2 cellular contexts compared by ENCODE assay signal in the genomic region with DNA sequence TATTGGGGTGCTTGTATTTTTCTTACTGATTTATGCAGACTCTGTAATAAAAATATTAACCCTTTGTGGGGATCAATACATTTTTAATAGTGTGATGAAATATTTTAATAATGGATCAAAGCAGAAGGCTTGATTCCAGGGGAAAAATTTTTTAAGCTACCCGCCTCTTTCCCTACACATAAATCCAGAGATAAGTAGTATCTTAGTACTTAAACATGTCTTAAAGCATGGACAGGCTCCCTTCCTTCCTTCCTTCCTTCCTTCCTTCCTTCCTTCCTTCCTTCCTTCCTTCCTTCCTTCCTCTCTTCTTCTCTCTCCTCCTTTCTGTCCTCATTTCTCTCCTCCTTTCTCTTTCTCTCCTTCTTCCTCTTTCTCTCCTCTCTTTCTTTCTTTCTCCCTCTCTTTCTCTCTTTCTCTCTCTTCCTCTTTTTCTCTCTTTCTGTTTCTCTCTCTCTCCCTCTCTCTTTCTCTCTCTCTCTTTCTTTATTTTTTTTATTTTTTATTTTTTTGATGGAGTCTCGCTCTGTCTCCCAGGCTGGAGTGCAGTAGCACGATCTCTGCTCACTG.
TF ChIP-seq lines count a peak whose summit lies in the region.

No MANE protein-coding gene starts in this region.

TF ChIP-seq in HEK293, 187 proteins besides CTCF, POLR2A, EP300 and RAD21:
- TF ChIP-seq, protein P1, sequence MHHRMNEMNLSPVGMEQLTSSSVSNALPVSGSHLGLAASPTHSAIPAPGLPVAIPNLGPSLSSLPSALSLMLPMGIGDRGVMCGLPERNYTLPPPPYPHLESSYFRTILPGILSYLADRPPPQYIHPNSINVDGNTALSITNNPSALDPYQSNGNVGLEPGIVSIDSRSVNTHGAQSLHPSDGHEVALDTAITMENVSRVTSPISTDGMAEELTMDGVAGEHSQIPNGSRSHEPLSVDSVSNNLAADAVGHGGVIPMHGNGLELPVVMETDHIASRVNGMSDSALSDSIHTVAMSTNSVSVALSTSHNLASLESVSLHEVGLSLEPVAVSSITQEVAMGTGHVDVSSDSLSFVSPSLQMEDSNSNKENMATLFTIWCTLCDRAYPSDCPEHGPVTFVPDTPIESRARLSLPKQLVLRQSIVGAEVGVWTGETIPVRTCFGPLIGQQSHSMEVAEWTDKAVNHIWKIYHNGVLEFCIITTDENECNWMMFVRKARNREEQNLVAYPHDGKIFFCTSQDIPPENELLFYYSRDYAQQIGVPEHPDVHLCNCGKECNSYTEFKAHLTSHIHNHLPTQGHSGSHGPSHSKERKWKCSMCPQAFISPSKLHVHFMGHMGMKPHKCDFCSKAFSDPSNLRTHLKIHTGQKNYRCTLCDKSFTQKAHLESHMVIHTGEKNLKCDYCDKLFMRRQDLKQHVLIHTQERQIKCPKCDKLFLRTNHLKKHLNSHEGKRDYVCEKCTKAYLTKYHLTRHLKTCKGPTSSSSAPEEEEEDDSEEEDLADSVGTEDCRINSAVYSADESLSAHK (tag by site-specific recombination; IDR thresholded peaks at IDR 0.05), result no peak
- TF ChIP-seq PRDM1 (tag by site-specific recombination; IDR thresholded peaks at IDR 0.05), result peak; percentile 65; the same call in 1 of the 2 replicates
- TF ChIP-seq ZNF596 (tag by site-specific recombination; IDR thresholded peaks at IDR 0.05), result peak; percentile 77
- TF ChIP-seq, protein P2, sequence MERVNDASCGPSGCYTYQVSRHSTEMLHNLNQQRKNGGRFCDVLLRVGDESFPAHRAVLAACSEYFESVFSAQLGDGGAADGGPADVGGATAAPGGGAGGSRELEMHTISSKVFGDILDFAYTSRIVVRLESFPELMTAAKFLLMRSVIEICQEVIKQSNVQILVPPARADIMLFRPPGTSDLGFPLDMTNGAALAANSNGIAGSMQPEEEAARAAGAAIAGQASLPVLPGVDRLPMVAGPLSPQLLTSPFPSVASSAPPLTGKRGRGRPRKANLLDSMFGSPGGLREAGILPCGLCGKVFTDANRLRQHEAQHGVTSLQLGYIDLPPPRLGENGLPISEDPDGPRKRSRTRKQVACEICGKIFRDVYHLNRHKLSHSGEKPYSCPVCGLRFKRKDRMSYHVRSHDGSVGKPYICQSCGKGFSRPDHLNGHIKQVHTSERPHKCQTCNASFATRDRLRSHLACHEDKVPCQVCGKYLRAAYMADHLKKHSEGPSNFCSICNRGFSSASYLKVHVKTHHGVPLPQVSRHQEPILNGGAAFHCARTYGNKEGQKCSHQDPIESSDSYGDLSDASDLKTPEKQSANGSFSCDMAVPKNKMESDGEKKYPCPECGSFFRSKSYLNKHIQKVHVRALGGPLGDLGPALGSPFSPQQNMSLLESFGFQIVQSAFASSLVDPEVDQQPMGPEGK (tag by site-specific recombination; IDR thresholded peaks at IDR 0.05), result no peak
- no peak for TF ChIP-seq ZNF830 (tag by site-specific recombination; IDR thresholded peaks at IDR 0.05; ENCODE audit: low read depth)
- TF ChIP-seq ZNF366 (tag by site-specific recombination; conservative IDR thresholded peaks at IDR 0.05), result peak; percentile 91
- no peak for TF ChIP-seq ZBTB20 (tag by site-specific recombination; IDR thresholded peaks at IDR 0.05)
- TF ChIP-seq SP3 (tag by site-specific recombination; IDR thresholded peaks at IDR 0.05), result no peak
- TF ChIP-seq BCL11A (tag by site-specific recombination; IDR thresholded peaks at IDR 0.05; ENCODE audit: low read depth), result no peak

TF ChIP-seq in K562, 482 proteins besides CTCF, POLR2A, EP300 and RAD21 (continued from another document):
- TF ChIP-seq, protein P3, sequence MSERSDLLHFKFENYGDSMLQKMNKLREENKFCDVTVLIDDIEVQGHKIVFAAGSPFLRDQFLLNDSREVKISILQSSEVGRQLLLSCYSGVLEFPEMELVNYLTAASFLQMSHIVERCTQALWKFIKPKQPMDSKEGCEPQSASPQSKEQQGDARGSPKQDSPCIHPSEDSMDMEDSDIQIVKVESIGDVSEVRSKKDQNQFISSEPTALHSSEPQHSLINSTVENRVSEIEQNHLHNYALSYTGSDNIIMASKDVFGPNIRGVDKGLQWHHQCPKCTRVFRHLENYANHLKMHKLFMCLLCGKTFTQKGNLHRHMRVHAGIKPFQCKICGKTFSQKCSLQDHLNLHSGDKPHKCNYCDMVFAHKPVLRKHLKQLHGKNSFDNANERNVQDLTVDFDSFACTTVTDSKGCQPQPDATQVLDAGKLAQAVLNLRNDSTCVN (CRISPR knock-in tag; IDR thresholded peaks at IDR 0.05), result no peak
- TF ChIP-seq ELF4 (CRISPR knock-in tag; IDR thresholded peaks at IDR 0.05), result peak; percentile 37; the same call in 1 of the 2 replicates
